18 cellular contexts compared by ENCODE assay signal in the genomic region with DNA sequence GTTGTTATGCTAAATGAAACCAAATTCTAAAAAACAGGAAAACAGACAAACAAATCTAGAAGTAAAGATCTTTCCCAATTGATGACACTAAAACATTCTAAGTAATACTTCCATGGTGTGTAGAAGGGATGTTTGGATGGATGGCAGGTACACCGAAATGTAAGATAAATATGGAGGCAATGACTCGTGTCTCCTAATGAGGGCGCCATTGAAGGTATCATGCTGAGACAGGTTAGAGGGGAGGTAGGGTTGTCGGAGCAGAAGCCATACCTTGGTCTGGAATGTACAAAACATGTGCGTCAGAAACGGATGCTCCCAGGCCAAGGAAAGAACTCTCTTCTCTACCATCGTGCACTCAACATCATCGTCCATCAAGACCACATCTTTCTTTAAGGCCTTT.
DNase-seq lines count a peak whose midpoint lies in the region; ATAC-seq and TF ChIP-seq lines count a peak whose summit lies in the region.
"Had no signal": no experiment of that assay in that cellular context is flagged by ENCODE, and none has a peak within 500 bp of the region (broad histone marks: within the 10 kb centered on the region; RNA-seq: fewer than 3 reads in every experiment).

No MANE protein-coding gene starts in this region.

- TF ChIP-seq CTCF in KMS-11 (conservative IDR thresholded peaks at IDR 0.05; ENCODE audit: low read depth, low read length) = peak; percentile 22; the same call in 1 of the 2 replicates
- TF ChIP-seq CTCF in endothelial cell (IDR thresholded peaks at IDR 0.05; ENCODE audit: unreplicated experiment) = no peak
- peak; percentile 22 for TF ChIP-seq CTCF in neural progenitor cell (IDR thresholded peaks at IDR 0.05)
- TF ChIP-seq CTCF in psoas muscle (IDR thresholded peaks at IDR 0.05) = no peak
- TF ChIP-seq CTCF in A673 (conservative IDR thresholded peaks at IDR 0.05; ENCODE audit: low read depth, low read length) = no peak

- H3K27ac ChIP-seq in KMS-11 (no peak overlapping the region), neural progenitor cell (no peak overlapping the region), psoas muscle (no peak overlapping the region), A673 (ENCODE audit: low read depth, low read length, poor library complexity, severe bottlenecking) (no peak overlapping the region)
- H3K27ac ChIP-seq: BLaER1 treated with 17β-estradiol and CSF1 and Interleukin-3, amounts not matched to agents 10 nM and 100 nM; PC-9 had no signal

- H3K27me3 ChIP-seq in KMS-11 (ENCODE audit: insufficient read depth, low read depth) (no peaks in the 10 kb centered on the region), neural progenitor cell (no peaks in the 10 kb centered on the region), psoas muscle (ENCODE audit: insufficient read depth in 3 of 3, low read length in 2 of 3) (no peaks in the 10 kb centered on the region), A673 (replicated peaks; ENCODE audit: insufficient read depth, low read depth, low read length, poor library complexity) (peaks cover 98% of the 10 kb centered on the region)
- H3K27me3 ChIP-seq: BLaER1 treated with 17β-estradiol and CSF1 and Interleukin-3, amounts not matched to agents 10 nM and 100 nM had no signal

- H3K36me3 ChIP-seq in KMS-11 (ENCODE audit: insufficient read depth) = no peaks in the 10 kb centered on the region
- H3K36me3 ChIP-seq in neural progenitor cell = no peaks in the 10 kb centered on the region
- peaks cover 6 to 71% of the 10 kb centered on the region in 2 donors for H3K36me3 ChIP-seq in psoas muscle (ENCODE audit: insufficient read depth in 1 of 2, low read depth in 1 of 2)
- no peaks in the 10 kb centered on the region for H3K36me3 ChIP-seq in A673 (ENCODE audit: insufficient read depth, low read length, poor library complexity, severe bottlenecking)

- no peaks in the 10 kb centered on the region for H4K20me1 ChIP-seq in KMS-11 (ENCODE audit: insufficient read depth)
- H4K20me1 ChIP-seq in neural progenitor cell (ENCODE audit: low read depth) = no peaks in the 10 kb centered on the region
- H4K20me1 ChIP-seq: BLaER1 treated with 17β-estradiol and CSF1 and Interleukin-3, amounts not matched to agents 10 nM and 100 nM had no signal

- H3K79me2 ChIP-seq in KMS-11 (ENCODE audit: insufficient read depth, low read depth) (no peaks in the 10 kb centered on the region), neural progenitor cell (ENCODE audit: low read depth) (no peaks in the 10 kb centered on the region)

- peaks cover 62% of the 10 kb centered on the region for H3K36me3 Mint-ChIP-seq in activated naive CD4-positive, alpha-beta T cell treated with anti-CD3 and anti-CD28 coated beads for 36 hours (ENCODE audit: low read depth)
- peaks cover 38% of the 10 kb centered on the region for H3K36me3 Mint-ChIP-seq in endothelial cell (ENCODE audit: low read depth, unreplicated experiment)
- peaks cover 10% of the 10 kb centered on the region for H3K36me3 Mint-ChIP-seq in neural progenitor cell

- H3K4me1 Mint-ChIP-seq in activated naive CD4-positive, alpha-beta T cell treated with anti-CD3 and anti-CD28 coated beads for 36 hours (ENCODE audit: low read depth) = peaks cover 48% of the 10 kb centered on the region
- H3K4me1 Mint-ChIP-seq in endothelial cell (ENCODE audit: unreplicated experiment) (peaks cover 25% of the 10 kb centered on the region), neural progenitor cell (peaks cover 4% of the 10 kb centered on the region)

- peak; percentile 24 for DNase-seq in activated naive CD4-positive, alpha-beta T cell treated with anti-CD3 and anti-CD28 coated beads for 36 hours
- no peak for DNase-seq in activated naive CD4-positive, alpha-beta T cell treated with Interleukin-2 at 50 U/mL for 16 hours
- DNase-seq in endothelial cell (ENCODE audit: low spot score) (no peak), neural progenitor cell (ENCODE audit: low spot score) (peak; percentile 12), psoas muscle (no peak), A673 (ENCODE audit: low spot score) (no peak)
- DNase-seq: DMS 273 treated with DMSO at 0.1 percent for 48 hours, EL, IMR-90, NCI-H1417, NCI-H1930, NCI-H510A, NCI-H774, PC-9 had no signal

- POLR2A ChIA-PET in A673 (lab: Charles Lee; ENCODE audit: low non-redundant PET) = interaction anchor here (0.8 kb wide), 1 partner anchor 147 kb away, joined by 8 read pairs; no protein-coding TSS in a partner anchor

- no peak overlapping the region for H3K27ac Mint-ChIP-seq in activated naive CD4-positive, alpha-beta T cell treated with anti-CD3 and anti-CD28 coated beads for 36 hours
- H3K27ac Mint-ChIP-seq in endothelial cell (ENCODE audit: unreplicated experiment) (no peak overlapping the region), neural progenitor cell (no peak overlapping the region)

- H3F3A ChIP-seq in neural progenitor cell (ENCODE audit: low read depth) = no peaks in the 10 kb centered on the region

- H3K9me3 ChIP-seq in neural progenitor cell (ENCODE audit: low read depth) (no peaks in the 10 kb centered on the region), psoas muscle (no peaks in the 10 kb centered on the region), A673 (ENCODE audit: low read depth, low read length, poor library complexity, severe bottlenecking) (no peaks in the 10 kb centered on the region)
- H3K9me3 ChIP-seq: BLaER1 treated with 17β-estradiol and CSF1 and Interleukin-3, amounts not matched to agents 10 nM and 100 nM had no signal

- no peaks in the 10 kb centered on the region for H3K9me3 Mint-ChIP-seq in activated naive CD4-positive, alpha-beta T cell treated with anti-CD3 and anti-CD28 coated beads for 36 hours
- H3K9me3 Mint-ChIP-seq in endothelial cell (ENCODE audit: unreplicated experiment) (no peaks in the 10 kb centered on the region), neural progenitor cell (no peaks in the 10 kb centered on the region)

- H3K4me1 ChIP-seq in KMS-11 (ENCODE audit: low read depth, poor library complexity, severe bottlenecking) (peaks cover 12% of the 10 kb centered on the region), neural progenitor cell (no peaks in the 10 kb centered on the region), psoas muscle (peaks cover 13% of the 10 kb centered on the region), A673 (ENCODE audit: insufficient read depth, low read length, poor library complexity, severe bottlenecking) (no peaks in the 10 kb centered on the region)

- no peak overlapping the region for H3K4me3 Mint-ChIP-seq in activated naive CD4-positive, alpha-beta T cell treated with anti-CD3 and anti-CD28 coated beads for 36 hours
- peak overlapping the region; percentile 64 for H3K4me3 Mint-ChIP-seq in endothelial cell (ENCODE audit: unreplicated experiment)
- H3K4me3 Mint-ChIP-seq in neural progenitor cell = no peak overlapping the region

- H2AFZ ChIP-seq in KMS-11 (ENCODE audit: low read depth) = no peak overlapping the region
- H2AFZ ChIP-seq in neural progenitor cell (replicated peaks) = no peak overlapping the region
- H2AFZ ChIP-seq: PC-9 had no signal

- ATAC-seq in psoas muscle = no peak
- no peak for ATAC-seq in GM19023 (IDR thresholded peaks at IDR 0.05; ENCODE audit: unreplicated experiment)
- ATAC-seq: HCT116 had no signal

- H3K4me3 ChIP-seq in KMS-11 (IDR thresholded peaks at IDR 0.05; ENCODE audit: insufficient read depth, low read depth, low read length) (no peak overlapping the region), neural progenitor cell (no peak overlapping the region), psoas muscle (no peak overlapping the region), A673 (ENCODE audit: low read depth, low read length, poor library complexity, severe bottlenecking) (no peak overlapping the region)
- H3K4me3 ChIP-seq: BLaER1 treated with 17β-estradiol and CSF1 and Interleukin-3, amounts not matched to agents 10 nM and 100 nM; PC-9 had no signal

- intact Hi-C loops in activated naive CD4-positive, alpha-beta T cell treated with anti-CD3 and anti-CD28 coated beads for 36 hours (cut with micrococcal nuclease) = no loop called here
- intact Hi-C loops in psoas muscle (cut with DNase I) (no loop called here), A673 (cut with micrococcal nuclease; ENCODE audit: unreplicated experiment) (no loop called here)

- WGBS in psoas muscle, 3 donors = 92 to 97% (median 95%) methylated on average over 8 of the region's 8 CpGs

- H3K9ac ChIP-seq in KMS-11 (no peak overlapping the region), neural progenitor cell (no peak overlapping the region)
- H3K9ac ChIP-seq: BLaER1 treated with 17β-estradiol and CSF1 and Interleukin-3, amounts not matched to agents 10 nM and 100 nM had no signal

- BruUV-seq in A673 (replicated peaks; lab: Mats Ljungman, UMichigan) = no TSS peak

- H3K4me2 ChIP-seq in KMS-11 = no peak overlapping the region
- no peak overlapping the region for H3K4me2 ChIP-seq in neural progenitor cell
- H3K4me2 ChIP-seq: BLaER1 treated with 17β-estradiol and CSF1 and Interleukin-3, amounts not matched to agents 10 nM and 100 nM; PC-9 had no signal

- CTCF ChIA-PET in activated naive CD4-positive, alpha-beta T cell treated with anti-CD3 and anti-CD28 coated beads for 36 hours (lab: Charles Lee) = no interaction called here
- CTCF ChIA-PET in A673 (lab: Charles Lee) = no interaction called here

- no peaks in the 10 kb centered on the region for H3K27me3 Mint-ChIP-seq in activated naive CD4-positive, alpha-beta T cell treated with anti-CD3 and anti-CD28 coated beads for 36 hours (ENCODE audit: low read depth)
- no peaks in the 10 kb centered on the region for H3K27me3 Mint-ChIP-seq in endothelial cell (ENCODE audit: unreplicated experiment)
- peaks cover 2% of the 10 kb centered on the region for H3K27me3 Mint-ChIP-seq in neural progenitor cell (ENCODE audit: insufficient read depth, low read depth)

Comparison
In these comparisons a context has a peak if more than half of its experiments do, and no peak if none do; other contexts are left out.
1. DNase-seq: peak in activated naive CD4-positive, alpha-beta T cell treated with anti-CD3 and anti-CD28 coated beads for 36 hours (single experiment) and neural progenitor cell (single experiment); none in activated naive CD4-positive, alpha-beta T cell treated with Interleukin-2 at 50 U/mL for 16 hours (single experiment), endothelial cell (single experiment), psoas muscle (0 of 2) and A673 (single experiment).
2. CTCF ChIP-seq: peak in KMS-11 (single experiment) and neural progenitor cell (single experiment); none in endothelial cell (single experiment), psoas muscle (single experiment) and A673 (single experiment).